1 cellular context compared by ENCODE assay signal in the genomic region with DNA sequence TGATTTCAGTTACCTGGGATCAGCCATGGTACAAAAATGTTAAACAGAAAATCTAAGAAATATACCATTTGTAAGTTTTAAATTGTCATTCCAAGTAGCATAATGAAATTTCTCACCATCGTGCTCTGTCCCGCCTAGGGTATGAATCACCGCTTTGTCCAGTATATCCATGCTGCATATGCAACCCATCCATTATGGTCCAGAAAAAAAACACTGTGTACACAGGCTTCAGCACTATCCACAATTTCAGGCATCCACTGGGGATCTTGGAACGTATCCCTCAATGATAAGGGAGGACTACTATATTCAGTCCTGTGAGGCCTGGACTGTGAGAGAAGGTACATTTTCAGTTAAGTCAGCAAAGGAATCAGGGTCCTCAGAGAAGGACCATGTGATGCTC.
TF ChIP-seq lines count a peak whose summit lies in the region.

No MANE protein-coding gene starts in this region.

TF ChIP-seq in GM12878, 131 proteins besides CTCF, POLR2A, EP300 and RAD21 (continued from another document):
- TF ChIP-seq, protein P1, sequence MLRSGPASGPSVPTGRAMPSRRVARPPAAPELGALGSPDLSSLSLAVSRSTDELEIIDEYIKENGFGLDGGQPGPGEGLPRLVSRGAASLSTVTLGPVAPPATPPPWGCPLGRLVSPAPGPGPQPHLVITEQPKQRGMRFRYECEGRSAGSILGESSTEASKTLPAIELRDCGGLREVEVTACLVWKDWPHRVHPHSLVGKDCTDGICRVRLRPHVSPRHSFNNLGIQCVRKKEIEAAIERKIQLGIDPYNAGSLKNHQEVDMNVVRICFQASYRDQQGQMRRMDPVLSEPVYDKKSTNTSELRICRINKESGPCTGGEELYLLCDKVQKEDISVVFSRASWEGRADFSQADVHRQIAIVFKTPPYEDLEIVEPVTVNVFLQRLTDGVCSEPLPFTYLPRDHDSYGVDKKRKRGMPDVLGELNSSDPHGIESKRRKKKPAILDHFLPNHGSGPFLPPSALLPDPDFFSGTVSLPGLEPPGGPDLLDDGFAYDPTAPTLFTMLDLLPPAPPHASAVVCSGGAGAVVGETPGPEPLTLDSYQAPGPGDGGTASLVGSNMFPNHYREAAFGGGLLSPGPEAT (IDR thresholded peaks at IDR 0.05; ENCODE audit: low read depth), result no peak
- TF ChIP-seq KLF5 (IDR thresholded peaks at IDR 0.05; ENCODE audit: partially characterized antibody), result no peak
TF ChIP-seq in GM12878: peak in this region for 0.
